ENCODE assay signal across 20 cellular contexts in genomic region chr1:187409341-187409740, GRCh38.
DNase-seq lines count a peak whose midpoint lies in the region; ATAC-seq and TF ChIP-seq lines count a peak whose summit lies in the region.
"Had no signal": no experiment of that assay in that cellular context is flagged by ENCODE, and none has a peak within 500 bp of the region (broad histone marks: within the 10 kb centered on the region; RNA-seq: fewer than 3 reads in every experiment).

No MANE protein-coding gene starts in this region.

- WGBS in suprapubic skin: 50% methylated on average over 2 of the region's 2 CpGs

- H3F3A ChIP-seq in neural progenitor cell (ENCODE audit: low read depth): peaks cover 9% of the 10 kb centered on the region

- no peak for TF ChIP-seq EP300 in suprapubic skin (IDR thresholded peaks at IDR 0.05)

- no peaks in the 10 kb centered on the region for H3K9me3 Mint-ChIP-seq in neural progenitor cell

- H3K4me1 Mint-ChIP-seq in neural progenitor cell: peaks cover 3% of the 10 kb centered on the region
- H3K4me1 Mint-ChIP-seq: activated B cell treated with CpG ODN at 0.5 μM for 24 hours, B cell had no signal

- DNase-seq in GM04503 (ENCODE audit: low read depth) (peak; percentile 27), OCI-M1 (lab: John Stamatoyannopoulos, UW) (peak; percentile 78), erythroblast (lab: John Stamatoyannopoulos, UW) (peak; percentile 17 to 38), neural progenitor cell (ENCODE audit: low spot score) (no peak), suprapubic skin (ENCODE audit: low spot score in 2 of 2) (no peak)
- DNase-seq: activated B cell treated with CpG ODN at 0.5 μM for 24 hours; activated CD8-positive, alpha-beta memory T cell treated with anti-CD3 and anti-CD28 coated beads for 24 hours; dermis blood vessel endothelial cell; hippocampal formation; naive thymus-derived CD4-positive, alpha-beta T cell; NCI-H2029; NCI-H524 treated with DMSO at 0.1 percent for 48 hours; retina; SW 1271 had no signal

- peaks cover 21% of the 10 kb centered on the region for H3K4me1 ChIP-seq in neural progenitor cell
- no peaks in the 10 kb centered on the region for H3K4me1 ChIP-seq in suprapubic skin
- H3K4me1 ChIP-seq: ascending aorta had no signal

- no peak for TF ChIP-seq CTCF in neural progenitor cell (IDR thresholded peaks at IDR 0.05)
- TF ChIP-seq CTCF in suprapubic skin (IDR thresholded peaks at IDR 0.05): no peak

- TF ChIP-seq POLR2A in erythroblast (IDR thresholded peaks at IDR 0.05; ENCODE audit: low read length) (no peak), suprapubic skin (IDR thresholded peaks at IDR 0.05) (no peak)

- H3K9me3 ChIP-seq in neural progenitor cell (ENCODE audit: low read depth) (no peaks in the 10 kb centered on the region), suprapubic skin (no peaks in the 10 kb centered on the region)
- H3K9me3 ChIP-seq: ascending aorta had no signal

- no peak for ATAC-seq in HG03342 (IDR thresholded peaks at IDR 0.05; ENCODE audit: unreplicated experiment)
- no peak for ATAC-seq in GM18907 (IDR thresholded peaks at IDR 0.05; ENCODE audit: unreplicated experiment)
- ATAC-seq: esophagus mucosa; naive thymus-derived CD4-positive, alpha-beta T cell had no signal

- no peaks in the 10 kb centered on the region for H4K20me1 ChIP-seq in neural progenitor cell (ENCODE audit: low read depth)

- no peaks in the 10 kb centered on the region for H3K36me3 Mint-ChIP-seq in neural progenitor cell
- H3K36me3 Mint-ChIP-seq: naive thymus-derived CD4-positive, alpha-beta T cell had no signal

- H3K4me2 ChIP-seq in neural progenitor cell: peak overlapping the region; percentile 8
- H3K4me2 ChIP-seq: PC-9 had no signal

- no peak overlapping the region for H3K4me3 Mint-ChIP-seq in neural progenitor cell
- H3K4me3 Mint-ChIP-seq: activated B cell treated with CpG ODN at 0.5 μM for 24 hours; B cell; naive thymus-derived CD4-positive, alpha-beta T cell had no signal

- H2AFZ ChIP-seq in neural progenitor cell (replicated peaks): peak overlapping the region; percentile 70
- H2AFZ ChIP-seq: PC-9 had no signal

- no peaks in the 10 kb centered on the region for H3K79me2 ChIP-seq in neural progenitor cell (ENCODE audit: low read depth)

- H3K27me3 ChIP-seq in neural progenitor cell: no peaks in the 10 kb centered on the region
- no peaks in the 10 kb centered on the region for H3K27me3 ChIP-seq in suprapubic skin
- H3K27me3 ChIP-seq: ascending aorta had no signal

- no peak overlapping the region for H3K27ac Mint-ChIP-seq in neural progenitor cell
- H3K27ac Mint-ChIP-seq: activated B cell treated with CpG ODN at 0.5 μM for 24 hours; B cell; naive thymus-derived CD4-positive, alpha-beta T cell had no signal

- H3K27ac ChIP-seq in neural progenitor cell (peak overlapping the region; percentile 93), suprapubic skin (no peak overlapping the region)
- H3K27ac ChIP-seq: ascending aorta, PC-9 had no signal

- no peaks in the 10 kb centered on the region for H3K27me3 Mint-ChIP-seq in neural progenitor cell (ENCODE audit: insufficient read depth, low read depth)
- H3K27me3 Mint-ChIP-seq: activated B cell treated with CpG ODN at 0.5 μM for 24 hours; B cell; naive thymus-derived CD4-positive, alpha-beta T cell had no signal

- H3K9ac ChIP-seq in neural progenitor cell: no peak overlapping the region

- no peaks in the 10 kb centered on the region for H3K36me3 ChIP-seq in neural progenitor cell
- H3K36me3 ChIP-seq in suprapubic skin: no peaks in the 10 kb centered on the region
- H3K36me3 ChIP-seq: ascending aorta had no signal

- no peak overlapping the region for H3K4me3 ChIP-seq in neural progenitor cell
- H3K4me3 ChIP-seq in suprapubic skin: no peak overlapping the region
- H3K4me3 ChIP-seq: ascending aorta, PC-9 had no signal

Comparison
In these comparisons a context has a peak if more than half of its experiments do, and no peak if none do; other contexts are left out.
1. DNase-seq: peak in GM04503 (single experiment), OCI-M1 (single experiment) and erythroblast (2 of 2); none in neural progenitor cell (single experiment) and suprapubic skin (0 of 2).